10 cellular contexts compared by ENCODE assay signal in genomic region chr11:60971520-60971919, GRCh38. TPM values are rescaled to one million over a fixed set of nuclear protein-coding genes. Genes with fewer than 3 reads are reported as not detected.
DNase-seq lines count a peak whose midpoint lies in the region; ATAC-seq and TF ChIP-seq lines count a peak whose summit lies in the region.
"Had no signal": no experiment of that assay in that cellular context is flagged by ENCODE, and none has a peak within 500 bp of the region (broad histone marks: within the 10 kb centered on the region; RNA-seq: fewer than 3 reads in every experiment).

A gene with protein sequence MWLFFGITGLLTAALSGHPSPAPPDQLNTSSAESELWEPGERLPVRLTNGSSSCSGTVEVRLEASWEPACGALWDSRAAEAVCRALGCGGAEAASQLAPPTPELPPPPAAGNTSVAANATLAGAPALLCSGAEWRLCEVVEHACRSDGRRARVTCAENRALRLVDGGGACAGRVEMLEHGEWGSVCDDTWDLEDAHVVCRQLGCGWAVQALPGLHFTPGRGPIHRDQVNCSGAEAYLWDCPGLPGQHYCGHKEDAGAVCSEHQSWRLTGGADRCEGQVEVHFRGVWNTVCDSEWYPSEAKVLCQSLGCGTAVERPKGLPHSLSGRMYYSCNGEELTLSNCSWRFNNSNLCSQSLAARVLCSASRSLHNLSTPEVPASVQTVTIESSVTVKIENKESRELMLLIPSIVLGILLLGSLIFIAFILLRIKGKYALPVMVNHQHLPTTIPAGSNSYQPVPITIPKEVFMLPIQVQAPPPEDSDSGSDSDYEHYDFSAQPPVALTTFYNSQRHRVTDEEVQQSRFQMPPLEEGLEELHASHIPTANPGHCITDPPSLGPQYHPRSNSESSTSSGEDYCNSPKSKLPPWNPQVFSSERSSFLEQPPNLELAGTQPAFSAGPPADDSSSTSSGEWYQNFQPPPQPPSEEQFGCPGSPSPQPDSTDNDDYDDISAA (plus strand): TSS chr11:60971680. CDS start chr11:60971866, 186 bp downstream.

- peaks cover 24% of the 10 kb centered on the region for H3K4me1 ChIP-seq in mononuclear cell (ENCODE audit: insufficient read depth, low read length)
- peaks cover 0 to 7% (median 2%) of the 10 kb centered on the region in 4 donors for H3K4me1 ChIP-seq in upper lobe of left lung

- peak in 1 of 2 donors; percentile 13 for ATAC-seq in upper lobe of left lung (ENCODE audit: low FRiP score in 2 of 2)
- no peak for ATAC-seq in sciatic nerve
- ATAC-seq in GM18867 (IDR thresholded peaks at IDR 0.05; ENCODE audit: unreplicated experiment) = no peak
- ATAC-seq: WTC11 had no signal

- no peaks in the 10 kb centered on the region for H3K27me3 ChIP-seq in mononuclear cell (ENCODE audit: insufficient read depth, low read length)
- no peaks in the 10 kb centered on the region for H3K27me3 ChIP-seq in upper lobe of left lung

- no peak for TF ChIP-seq EP300 in upper lobe of left lung (IDR thresholded peaks at IDR 0.05)

- 63 to 68% methylated on average over 14 to 16 of the region's 16 CpGs for WGBS in upper lobe of left lung, 2 donors

- H3K36me3 ChIP-seq in upper lobe of left lung = no peaks in the 10 kb centered on the region

- peak within 1 kb of the TSS in 2 of 4 donors; percentile 66 to 72 for H3K27ac ChIP-seq in upper lobe of left lung

- peak in 1 of 4 donors; percentile 45 for TF ChIP-seq POLR2A in upper lobe of left lung (IDR thresholded peaks at IDR 0.05)

- no peak for TF ChIP-seq CTCF in upper lobe of left lung (IDR thresholded peaks at IDR 0.05)

- peak; percentile 33 to 79 (median 52) for DNase-seq in T-helper 1 cell
- peak; percentile 50 for DNase-seq in activated T-cell treated with anti-CD3 and anti-CD28 coated beads for 4 hours
- DNase-seq in upper lobe of left lung = peak in 1 of 2 donors; percentile 58
- DNase-seq in sciatic nerve (ENCODE audit: low spot score) = no peak
- no peak for DNase-seq in SKM-1 (lab: John Stamatoyannopoulos, UW; ENCODE audit: unreplicated experiment)
- DNase-seq: endodermal cell, NCI-H524 treated with DMSO at 0.1 percent for 48 hours had no signal

- no peaks in the 10 kb centered on the region for H3K9me3 ChIP-seq in mononuclear cell (ENCODE audit: low read depth, low read length)
- peaks cover 0 to 4% (median 0%) of the 10 kb centered on the region in 4 donors for H3K9me3 ChIP-seq in upper lobe of left lung

- H3K4me3 ChIP-seq in mononuclear cell (ENCODE audit: low read length) (peak within 1 kb of the TSS; percentile 68), upper lobe of left lung (peak within 1 kb of the TSS in 3 of 4 donors; percentile 23 to 36 (median 34))

- intact Hi-C loops in sciatic nerve (cut with DNase I) = no loop called here

RNA-seq across cellular contexts. Expression of the gene that starts here (rescaled TPM):
- total RNA-seq in mononuclear cell (176 TPM), upper lobe of left lung (10 to 100 TPM in 2 of 6 donors, 1 to 10 TPM in 4; 3.8 to 27.2 (median 5.3) TPM), sciatic nerve (2.5 TPM)

Comparison
In these comparisons a context has a peak if more than half of its experiments do, and no peak if none do; other contexts are left out.
1. DNase-seq: peak in T-helper 1 cell (5 of 5) and activated T-cell treated with anti-CD3 and anti-CD28 coated beads for 4 hours (single experiment); none in sciatic nerve (single experiment) and SKM-1 (single experiment).